Comparison of ENCODE assay signal across 8 cellular contexts in genomic region chr19:56314584-56315075, GRCh38. TPM values are rescaled to one million over a fixed set of nuclear protein-coding genes. Genes with fewer than 3 reads are reported as not detected.
A peak's percentile ranks its signal among the peaks of the same experiment; 100 is the strongest.
DNase-seq lines count a peak whose midpoint lies in the region; ATAC-seq and TF ChIP-seq lines count a peak whose summit lies in the region.

Gene ZSCAN5A, minus strand, starts transcription at chr19:56314839. Its CDS starts 89,793 bp downstream, at chr19:56225046.

- H3K9me3 ChIP-seq in CD4-positive, CD25-positive, alpha-beta regulatory T cell (ENCODE audit: control insufficient read depth in 2 of 2, low read length in 2 of 2), result no peaks in the 10 kb centered on the region
- no peaks in the 10 kb centered on the region for H3K9me3 ChIP-seq in left lung

- peaks cover 0 to 27% (median 9%) of the 10 kb centered on the region in 4 donors for H3K4me1 Mint-ChIP-seq in CD4-positive, CD25-positive, alpha-beta regulatory T cell
- H3K4me1 Mint-ChIP-seq in dendritic cell treated with granulocyte-macrophage colony-stimulating factor and Interleukin-4, amounts not matched to agents 40 ng/mL and 50 ng/mL, for 4 days (ENCODE audit: low read depth), result peaks cover 63% of the 10 kb centered on the region

- TF ChIP-seq CTCF in left lung (IDR thresholded peaks at IDR 0.05), result no peak

- DNase-seq in CD4-positive, CD25-positive, alpha-beta regulatory T cell, result peak; percentile 96 to 99 (median 98)
- peak; percentile 94 for DNase-seq in NCI-H774 (lab: John Stamatoyannopoulos, UW)
- peak; percentile 97 to 98 for DNase-seq in activated CD4-positive, alpha-beta T cell treated with anti-CD3 and anti-CD28 coated beads, Interleukin-2, amount 50 U/mL, for 4 hours
- peak; percentile 99 for DNase-seq in left lung
- DNase-seq in stimulated activated CD4-positive, alpha-beta T cell treated with anti-CD3 and anti-CD28 coated beads, Interleukin-2, amount 100 ng/mL, for 4 hours (ENCODE audit: low read depth), result peak; percentile 99

- intact Hi-C loops in dendritic cell treated with granulocyte-macrophage colony-stimulating factor and Interleukin-4, amounts not matched to agents 40 ng/mL and 50 ng/mL, for 4 days (cut with micrococcal nuclease), result loop anchor here (1.0 kb wide), 3 partner anchors 8 to 193 kb away; partner anchors contain the start of gene ZNF787
- intact Hi-C loops in left lung (cut with DNase I), result no loop called here

- H3K36me3 ChIP-seq in CD4-positive, CD25-positive, alpha-beta regulatory T cell (ENCODE audit: control insufficient read depth, insufficient read depth, low read length), result no peaks in the 10 kb centered on the region
- H3K36me3 ChIP-seq in left lung, result peaks cover 0 to 4% of the 10 kb centered on the region in 2 donors

- H3K9me3 Mint-ChIP-seq in CD4-positive, CD25-positive, alpha-beta regulatory T cell, result peaks cover 0 to 2% (median 0%) of the 10 kb centered on the region in 7 donors
- no peaks in the 10 kb centered on the region for H3K9me3 Mint-ChIP-seq in dendritic cell treated with granulocyte-macrophage colony-stimulating factor and Interleukin-4, amounts not matched to agents 40 ng/mL and 50 ng/mL, for 4 days

- peak; percentile 79 to 82 for ATAC-seq in CD4-positive, CD25-positive, alpha-beta regulatory T cell (ENCODE audit: low read depth in 2 of 2)
- peak; percentile 77 for ATAC-seq in GM19438 (IDR thresholded peaks at IDR 0.05; ENCODE audit: low read depth, unreplicated experiment)
- ATAC-seq in HG03571 (IDR thresholded peaks at IDR 0.05; ENCODE audit: unreplicated experiment), result peak; percentile 74
- peak; percentile 93 for ATAC-seq in left lung

- H3K27ac Mint-ChIP-seq in CD4-positive, CD25-positive, alpha-beta regulatory T cell, result peak within 1 kb of the TSS; percentile 96 to 100 (median 97)
- peak within 1 kb of the TSS; percentile 99 for H3K27ac Mint-ChIP-seq in dendritic cell treated with granulocyte-macrophage colony-stimulating factor and Interleukin-4, amounts not matched to agents 40 ng/mL and 50 ng/mL, for 4 days

- no peaks in the 10 kb centered on the region for H3K27me3 ChIP-seq in CD4-positive, CD25-positive, alpha-beta regulatory T cell (ENCODE audit: control insufficient read depth, insufficient read depth, low read length)
- H3K27me3 ChIP-seq in left lung, result no peaks in the 10 kb centered on the region

- H3K27me3 Mint-ChIP-seq in CD4-positive, CD25-positive, alpha-beta regulatory T cell, result no peaks in the 10 kb centered on the region
- no peaks in the 10 kb centered on the region for H3K27me3 Mint-ChIP-seq in dendritic cell treated with granulocyte-macrophage colony-stimulating factor and Interleukin-4, amounts not matched to agents 40 ng/mL and 50 ng/mL, for 4 days

- H3K4me3 ChIP-seq in CD4-positive, CD25-positive, alpha-beta regulatory T cell (ENCODE audit: low read depth, low read length), result peak within 1 kb of the TSS; percentile 96
- peak within 1 kb of the TSS; percentile 62 to 64 for H3K4me3 ChIP-seq in left lung

- peaks cover 13% of the 10 kb centered on the region for H3K4me1 ChIP-seq in CD4-positive, CD25-positive, alpha-beta regulatory T cell (ENCODE audit: control insufficient read depth, insufficient read depth, low read length, poor library complexity, severe bottlenecking)
- H3K4me1 ChIP-seq in left lung, result peaks cover 0 to 44% of the 10 kb centered on the region in 2 donors

- H3K36me3 Mint-ChIP-seq in CD4-positive, CD25-positive, alpha-beta regulatory T cell, result peaks cover 10% of the 10 kb centered on the region
- peaks cover 41% of the 10 kb centered on the region for H3K36me3 Mint-ChIP-seq in dendritic cell treated with granulocyte-macrophage colony-stimulating factor and Interleukin-4, amounts not matched to agents 40 ng/mL and 50 ng/mL, for 4 days (ENCODE audit: low read depth)

- peak within 1 kb of the TSS; percentile 88 to 94 (median 91) for H3K4me3 Mint-ChIP-seq in CD4-positive, CD25-positive, alpha-beta regulatory T cell
- H3K4me3 Mint-ChIP-seq in dendritic cell treated with granulocyte-macrophage colony-stimulating factor and Interleukin-4, amounts not matched to agents 40 ng/mL and 50 ng/mL, for 4 days, result peak within 1 kb of the TSS; percentile 89

- H3K27ac ChIP-seq in CD4-positive, CD25-positive, alpha-beta regulatory T cell (ENCODE audit: insufficient read depth, low read length, poor library complexity, severe bottlenecking), result peak within 1 kb of the TSS; percentile 99
- peak within 1 kb of the TSS; percentile 95 to 98 for H3K27ac ChIP-seq in left lung

RNA-seq across cellular contexts. Expression of gene ZSCAN5A, which starts in this region (rescaled TPM):
- total RNA-seq in CD4-positive, CD25-positive, alpha-beta regulatory T cell, result 6.8 TPM
- 1 to 10 TPM; 3.5 to 7.9 (median 5.4) TPM for polyA plus RNA-seq in CD4-positive, CD25-positive, alpha-beta regulatory T cell
- total RNA-seq in left lung, result 10 to 100 TPM in 1 of 2 donors, 1 to 10 TPM in 1; 6.8 to 16.7 TPM

Comparison
In these comparisons a context has a peak if more than half of its experiments do, and no peak if none do; other contexts are left out.
1. Peak in every context shown above with its lines: DNase-seq, ATAC-seq, H3K4me3 ChIP-seq and H3K27ac ChIP-seq.